ENCODE assay signal across 8 cellular contexts in the genomic region with DNA sequence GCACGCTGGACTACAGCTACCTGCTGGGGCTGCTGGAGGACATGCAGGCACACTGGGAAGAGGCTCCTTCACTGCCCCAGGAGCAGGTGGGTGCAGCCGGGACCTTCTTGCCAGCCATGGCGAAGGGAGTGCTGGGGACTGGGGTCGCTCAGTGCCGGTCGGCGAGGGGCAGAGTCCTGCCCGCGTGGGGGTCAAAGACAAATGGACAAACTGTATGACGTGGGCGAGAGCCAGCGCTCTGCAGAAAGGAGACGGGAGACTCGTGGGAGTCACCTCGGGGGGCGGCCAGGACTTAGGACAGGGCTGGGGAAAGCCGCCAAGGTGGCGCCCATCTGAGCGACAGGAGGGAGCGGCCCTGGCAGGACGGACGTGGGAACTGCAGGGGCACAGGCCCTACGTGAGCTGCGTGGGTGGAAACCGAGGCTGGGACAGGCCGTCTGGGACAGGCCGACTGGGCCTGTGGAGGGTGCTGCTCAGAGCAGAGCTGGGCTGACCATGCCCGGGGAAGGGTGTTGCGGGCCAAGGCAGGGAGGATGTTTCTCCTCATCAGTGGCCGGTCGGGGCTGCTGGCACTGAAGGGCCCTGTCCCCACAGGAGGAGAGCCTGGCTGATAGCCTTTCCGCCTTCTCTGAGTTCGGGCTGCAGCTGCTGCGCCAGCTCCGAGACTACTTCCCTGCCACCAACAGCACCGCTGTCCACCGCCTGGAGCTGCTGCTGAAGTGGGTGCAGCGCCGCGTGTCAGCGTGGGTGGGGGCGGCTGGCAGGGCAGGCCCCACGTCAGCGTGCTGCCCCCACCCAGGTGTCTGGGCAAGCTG. TPM values are rescaled to one million over a fixed set of nuclear protein-coding genes. Genes with fewer than 3 reads are reported as not detected.
DNase-seq lines count a peak whose midpoint lies in the region; ATAC-seq and TF ChIP-seq lines count a peak whose summit lies in the region.

No MANE protein-coding gene starts in this region.

- peak overlapping the region; percentile 47 for H3K4me3 Mint-ChIP-seq in activated CD4-positive, alpha-beta T cell treated with anti-CD3 and anti-CD28 coated beads for 36 hours
- peak overlapping the region; percentile 65 for H3K4me3 Mint-ChIP-seq in stimulated activated effector memory CD8-positive, alpha-beta T cell treated with anti-CD3 and anti-CD28 coated beads, Interleukin-12 subunit alpha, Interleukin-12 subunit beta, amount 100 ng/mL, for 72 hours

- no peak for DNase-seq in activated CD4-positive, alpha-beta T cell treated with anti-CD3 and anti-CD28 coated beads for 36 hours
- no peak for DNase-seq in activated CD4-positive, alpha-beta T cell treated with anti-CD3 and anti-CD28 coated beads, Interleukin-2, amount 50 U/mL, for 4 hours
- DNase-seq in RWPE1 (ENCODE audit: low spot score) (no peak), HUDEP-2 (lab: John Stamatoyannopoulos, UW; ENCODE audit: unreplicated experiment in 76 of 76) (no peak), posterior cingulate gyrus (no peak), caudate nucleus (lab: John Stamatoyannopoulos, UW) (no peak)
- DNase-seq in stimulated activated effector memory CD8-positive, alpha-beta T cell treated with anti-CD3 and anti-CD28 coated beads, Interleukin-12 subunit alpha, Interleukin-12 subunit beta, amount 100 ng/mL, for 72 hours (ENCODE audit: low spot score in 2 of 2), result peak in 1 of 2 donors; percentile 59

- peak overlapping the region; percentile 21 for H3K4me3 ChIP-seq in iPS-11a (ENCODE audit: low read depth, low read length)

- no peak for ATAC-seq in activated CD4-positive, alpha-beta T cell treated with anti-CD3 and anti-CD28 coated beads for 36 hours
- ATAC-seq in stimulated activated effector memory CD8-positive, alpha-beta T cell treated with anti-CD3 and anti-CD28 coated beads, Interleukin-12 subunit alpha, Interleukin-12 subunit beta, amount 100 ng/mL, for 72 hours, result no peak

- H3K27ac ChIP-seq in RWPE1 (peak overlapping the region; percentile 39), caudate nucleus (ENCODE audit: low read depth, low read length) (no peak overlapping the region)

- TF ChIP-seq CTCF in RWPE1 (conservative IDR thresholded peaks at IDR 0.05; ENCODE audit: low read depth), result no peak

- no peaks in the 10 kb centered on the region for H3K9me3 Mint-ChIP-seq in activated CD4-positive, alpha-beta T cell treated with anti-CD3 and anti-CD28 coated beads for 36 hours (ENCODE audit: low read depth)
- H3K9me3 Mint-ChIP-seq in stimulated activated effector memory CD8-positive, alpha-beta T cell treated with anti-CD3 and anti-CD28 coated beads, Interleukin-12 subunit alpha, Interleukin-12 subunit beta, amount 100 ng/mL, for 72 hours, result no peaks in the 10 kb centered on the region

- no peaks in the 10 kb centered on the region for H3K27me3 Mint-ChIP-seq in activated CD4-positive, alpha-beta T cell treated with anti-CD3 and anti-CD28 coated beads for 36 hours

- H3K36me3 Mint-ChIP-seq in activated CD4-positive, alpha-beta T cell treated with anti-CD3 and anti-CD28 coated beads for 36 hours (ENCODE audit: low read depth), result no peaks in the 10 kb centered on the region
- H3K36me3 Mint-ChIP-seq in stimulated activated effector memory CD8-positive, alpha-beta T cell treated with anti-CD3 and anti-CD28 coated beads, Interleukin-12 subunit alpha, Interleukin-12 subunit beta, amount 100 ng/mL, for 72 hours, result peaks cover 9% of the 10 kb centered on the region

- intact Hi-C loops in activated CD4-positive, alpha-beta T cell treated with anti-CD3 and anti-CD28 coated beads for 36 hours (cut with DNase I, micrococcal nuclease), result loop anchor here (1.0 to 10.0 kb wide), 7 partner anchors 8 to 601 kb away; partner anchors contain the start of genes UQCC4 (in 2 of the 2), BAIAP3 (in 1 of the 2), GNPTG (in 1 of the 2) and MSRB1 (in 1 of the 2)
- intact Hi-C loops in posterior cingulate gyrus (cut with DNase I), result no loop called here

- CTCF ChIA-PET in activated CD4-positive, alpha-beta T cell treated with anti-CD3 and anti-CD28 coated beads for 36 hours (lab: Charles Lee), result interaction anchor here (1.1 kb wide), 1 partner anchor 17 kb away, joined by 3 read pairs; no protein-coding TSS in a partner anchor
- CTCF ChIA-PET in RWPE1 (lab: Yijun Ruan, JAX), result no interaction called here

- no peak overlapping the region for H3K27ac Mint-ChIP-seq in activated CD4-positive, alpha-beta T cell treated with anti-CD3 and anti-CD28 coated beads for 36 hours
- H3K27ac Mint-ChIP-seq in stimulated activated effector memory CD8-positive, alpha-beta T cell treated with anti-CD3 and anti-CD28 coated beads, Interleukin-12 subunit alpha, Interleukin-12 subunit beta, amount 100 ng/mL, for 72 hours, result peak overlapping the region; percentile 74

- POLR2A ChIA-PET in activated CD4-positive, alpha-beta T cell treated with anti-CD3 and anti-CD28 coated beads for 36 hours (lab: Charles Lee), result interaction anchor here (0.6 kb wide), 1 partner anchor 246 kb away, joined by 3 read pairs; no protein-coding TSS in a partner anchor
- POLR2A ChIA-PET in RWPE1 (lab: Yijun Ruan, JAX; ENCODE audit: low non-redundant PET), result no interaction called here

- H3K4me1 Mint-ChIP-seq in activated CD4-positive, alpha-beta T cell treated with anti-CD3 and anti-CD28 coated beads for 36 hours, result peaks cover 17% of the 10 kb centered on the region
- peaks cover 18% of the 10 kb centered on the region for H3K4me1 Mint-ChIP-seq in stimulated activated effector memory CD8-positive, alpha-beta T cell treated with anti-CD3 and anti-CD28 coated beads, Interleukin-12 subunit alpha, Interleukin-12 subunit beta, amount 100 ng/mL, for 72 hours

RNA-seq across cellular contexts. Expression of gene TSR3, which starts 8.0 kb away (rescaled TPM):
- total RNA-seq in activated CD4-positive, alpha-beta T cell treated with anti-CD3 and anti-CD28 coated beads for 36 hours, result 10 to 100 TPM; 37.6 to 58.7 TPM

RNA-seq across cellular contexts. Expression of gene GNPTG, which starts 8.1 kb away (rescaled TPM):
- total RNA-seq in activated CD4-positive, alpha-beta T cell treated with anti-CD3 and anti-CD28 coated beads for 36 hours, result 10 to 100 TPM; 16.3 to 17.4 TPM

RNA-seq across cellular contexts. Expression of gene BAIAP3, which starts 10.2 kb away (rescaled TPM):
- total RNA-seq in activated CD4-positive, alpha-beta T cell treated with anti-CD3 and anti-CD28 coated beads for 36 hours, result 1 to 10 TPM in 1 of 2 experiments, under 1 TPM in 1; 0.57 to 1.0 TPM

RNA-seq across cellular contexts. Expression of gene UBE2I, which starts 34.2 kb away (rescaled TPM):
- 100 to 1,000 TPM; 251 to 358 TPM for total RNA-seq in activated CD4-positive, alpha-beta T cell treated with anti-CD3 and anti-CD28 coated beads for 36 hours
